In genomic region chr1:43639990-43640794, GRCh38 we compare ENCODE assay signal across 2 cellular contexts.
TF ChIP-seq lines count a peak whose summit lies in the region.

No MANE protein-coding gene starts in this region.

TF ChIP-seq in GM23338, 12 proteins besides CTCF, POLR2A, EP300 and RAD21:
- TF ChIP-seq EZH2 (IDR thresholded peaks at IDR 0.05; ENCODE audit: low read depth, unreplicated experiment) (no peak), CREB1 (CRISPR knock-in tag; IDR thresholded peaks at IDR 0.05; ENCODE audit: low read depth) (no peak), STAT1 (IDR thresholded peaks at IDR 0.05; ENCODE audit: unreplicated experiment) (no peak)
TF ChIP-seq in GM23338: peak in this region for 0.

TF ChIP-seq in HepG2, 621 proteins besides CTCF, POLR2A, EP300 and RAD21:
- TF ChIP-seq SALL1 (CRISPR knock-in tag; IDR thresholded peaks at IDR 0.05) (peak; percentile 28; the same call in 1 of the 2 replicates), CENPT (CRISPR knock-in tag; IDR thresholded peaks at IDR 0.05; ENCODE audit: low read depth) (no peak), ZNF362 (CRISPR knock-in tag; IDR thresholded peaks at IDR 0.05; ENCODE audit: borderline replicate concordance) (peak; percentile 63; the same call in 1 of the 2 replicates), ZNF761 (CRISPR knock-in tag; conservative IDR thresholded peaks at IDR 0.05) (no peak), FOXP1 (IDR thresholded peaks at IDR 0.05) (no peak), FOXP1 (CRISPR knock-in tag; IDR thresholded peaks at IDR 0.05) (peak; percentile 45; the same call in 1 of the 2 replicates), RARA (CRISPR knock-in tag; IDR thresholded peaks at IDR 0.05) (peak; percentile 47; the same call in 1 of the 2 replicates), HNRNPH1 (optimal IDR thresholded peaks at IDR 0.05; ENCODE audit: low read depth, low read length) (no peak), ZNF776 (CRISPR knock-in tag; IDR thresholded peaks at IDR 0.05) (no peak), STAG1 (CRISPR knock-in tag; IDR thresholded peaks at IDR 0.05) (peak; percentile 59), SOX13 (IDR thresholded peaks at IDR 0.05) (no peak), SOX13 (CRISPR knock-in tag; conservative IDR thresholded peaks at IDR 0.05 in 1 of 2, IDR thresholded peaks at IDR 0.05 in 1 of 2) (0 out of 4 replicates have a peak, but pooled peaks of 1 of the 2 experiments have one; percentile 27), PRPF4 (IDR thresholded peaks at IDR 0.05; ENCODE audit: low read depth, low read length, poor library complexity, severe bottlenecking) (no peak), RXRB (CRISPR knock-in tag; IDR thresholded peaks at IDR 0.05; ENCODE audit: borderline replicate concordance) (0 out of 2 replicates have a peak, but pooled peaks have one; percentile 23), ZNF550 (CRISPR knock-in tag; IDR thresholded peaks at IDR 0.05; ENCODE audit: borderline replicate concordance) (no peak), NR2F2 (IDR thresholded peaks at IDR 0.05; ENCODE audit: borderline replicate concordance, low read depth) (peak; percentile 43; the same call in 1 of the 2 replicates), ZMYM3 (CRISPR knock-in tag; IDR thresholded peaks at IDR 0.05) (0 out of 2 replicates have a peak, but pooled peaks have one; percentile 18), MBD4 (IDR thresholded peaks at IDR 0.05; ENCODE audit: borderline replicate concordance, low read length) (no peak), ADNP (CRISPR knock-in tag; IDR thresholded peaks at IDR 0.05) (no peak), ZBTB4 (CRISPR knock-in tag; IDR thresholded peaks at IDR 0.05; ENCODE audit: borderline replicate concordance) (no peak), SOX6 (IDR thresholded peaks at IDR 0.05) (no peak), SOX6 (CRISPR knock-in tag; IDR thresholded peaks at IDR 0.05) (peak; percentile 54; the same call in 1 of the 2 replicates), GATAD2A (CRISPR knock-in tag; IDR thresholded peaks at IDR 0.05) (peak; percentile 46), ZFP82 (CRISPR knock-in tag; IDR thresholded peaks at IDR 0.05; ENCODE audit: borderline replicate concordance) (no peak), TAF1 (CRISPR knock-in tag; IDR thresholded peaks at IDR 0.05) (no peak), SRSF4 (IDR thresholded peaks at IDR 0.05; ENCODE audit: low read depth, low read length, poor library complexity, severe bottlenecking) (no peak), ZNF34 (CRISPR knock-in tag; IDR thresholded peaks at IDR 0.05; ENCODE audit: borderline replicate concordance) (no peak), ZNF121 (CRISPR knock-in tag; IDR thresholded peaks at IDR 0.05) (peak; percentile 72), NR2F6 (IDR thresholded peaks at IDR 0.05) (peak; percentile 46; the same call in 1 of the 2 replicates), NR2F6 (CRISPR knock-in tag; IDR thresholded peaks at IDR 0.05) (no peak)
- TF ChIP-seq, protein P1, sequence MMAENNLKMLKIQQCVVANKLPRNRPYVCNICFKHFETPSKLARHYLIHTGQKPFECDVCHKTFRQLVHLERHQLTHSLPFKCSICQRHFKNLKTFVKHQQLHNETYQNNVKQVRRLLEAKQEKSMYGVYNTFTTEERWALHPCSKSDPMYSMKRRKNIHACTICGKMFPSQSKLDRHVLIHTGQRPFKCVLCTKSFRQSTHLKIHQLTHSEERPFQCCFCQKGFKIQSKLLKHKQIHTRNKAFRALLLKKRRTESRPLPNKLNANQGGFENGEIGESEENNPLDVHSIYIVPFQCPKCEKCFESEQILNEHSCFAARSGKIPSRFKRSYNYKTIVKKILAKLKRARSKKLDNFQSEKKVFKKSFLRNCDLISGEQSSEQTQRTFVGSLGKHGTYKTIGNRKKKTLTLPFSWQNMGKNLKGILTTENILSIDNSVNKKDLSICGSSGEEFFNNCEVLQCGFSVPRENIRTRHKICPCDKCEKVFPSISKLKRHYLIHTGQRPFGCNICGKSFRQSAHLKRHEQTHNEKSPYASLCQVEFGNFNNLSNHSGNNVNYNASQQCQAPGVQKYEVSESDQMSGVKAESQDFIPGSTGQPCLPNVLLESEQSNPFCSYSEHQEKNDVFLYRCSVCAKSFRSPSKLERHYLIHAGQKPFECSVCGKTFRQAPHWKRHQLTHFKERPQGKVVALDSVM (CRISPR knock-in tag; IDR thresholded peaks at IDR 0.05) = peak; percentile 62; the same call in 1 of the 2 replicates
- TF ChIP-seq, protein P2, sequence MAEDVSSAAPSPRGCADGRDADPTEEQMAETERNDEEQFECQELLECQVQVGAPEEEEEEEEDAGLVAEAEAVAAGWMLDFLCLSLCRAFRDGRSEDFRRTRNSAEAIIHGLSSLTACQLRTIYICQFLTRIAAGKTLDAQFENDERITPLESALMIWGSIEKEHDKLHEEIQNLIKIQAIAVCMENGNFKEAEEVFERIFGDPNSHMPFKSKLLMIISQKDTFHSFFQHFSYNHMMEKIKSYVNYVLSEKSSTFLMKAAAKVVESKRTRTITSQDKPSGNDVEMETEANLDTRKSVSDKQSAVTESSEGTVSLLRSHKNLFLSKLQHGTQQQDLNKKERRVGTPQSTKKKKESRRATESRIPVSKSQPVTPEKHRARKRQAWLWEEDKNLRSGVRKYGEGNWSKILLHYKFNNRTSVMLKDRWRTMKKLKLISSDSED (CRISPR knock-in tag; IDR thresholded peaks at IDR 0.05) = no peak
- TF ChIP-seq, protein P3, sequence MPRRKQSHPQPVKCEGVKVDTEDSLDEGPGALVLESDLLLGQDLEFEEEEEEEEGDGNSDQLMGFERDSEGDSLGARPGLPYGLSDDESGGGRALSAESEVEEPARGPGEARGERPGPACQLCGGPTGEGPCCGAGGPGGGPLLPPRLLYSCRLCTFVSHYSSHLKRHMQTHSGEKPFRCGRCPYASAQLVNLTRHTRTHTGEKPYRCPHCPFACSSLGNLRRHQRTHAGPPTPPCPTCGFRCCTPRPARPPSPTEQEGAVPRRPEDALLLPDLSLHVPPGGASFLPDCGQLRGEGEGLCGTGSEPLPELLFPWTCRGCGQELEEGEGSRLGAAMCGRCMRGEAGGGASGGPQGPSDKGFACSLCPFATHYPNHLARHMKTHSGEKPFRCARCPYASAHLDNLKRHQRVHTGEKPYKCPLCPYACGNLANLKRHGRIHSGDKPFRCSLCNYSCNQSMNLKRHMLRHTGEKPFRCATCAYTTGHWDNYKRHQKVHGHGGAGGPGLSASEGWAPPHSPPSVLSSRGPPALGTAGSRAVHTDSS (CRISPR knock-in tag; conservative IDR thresholded peaks at IDR 0.05) = no peak
- TF ChIP-seq, protein P4, sequence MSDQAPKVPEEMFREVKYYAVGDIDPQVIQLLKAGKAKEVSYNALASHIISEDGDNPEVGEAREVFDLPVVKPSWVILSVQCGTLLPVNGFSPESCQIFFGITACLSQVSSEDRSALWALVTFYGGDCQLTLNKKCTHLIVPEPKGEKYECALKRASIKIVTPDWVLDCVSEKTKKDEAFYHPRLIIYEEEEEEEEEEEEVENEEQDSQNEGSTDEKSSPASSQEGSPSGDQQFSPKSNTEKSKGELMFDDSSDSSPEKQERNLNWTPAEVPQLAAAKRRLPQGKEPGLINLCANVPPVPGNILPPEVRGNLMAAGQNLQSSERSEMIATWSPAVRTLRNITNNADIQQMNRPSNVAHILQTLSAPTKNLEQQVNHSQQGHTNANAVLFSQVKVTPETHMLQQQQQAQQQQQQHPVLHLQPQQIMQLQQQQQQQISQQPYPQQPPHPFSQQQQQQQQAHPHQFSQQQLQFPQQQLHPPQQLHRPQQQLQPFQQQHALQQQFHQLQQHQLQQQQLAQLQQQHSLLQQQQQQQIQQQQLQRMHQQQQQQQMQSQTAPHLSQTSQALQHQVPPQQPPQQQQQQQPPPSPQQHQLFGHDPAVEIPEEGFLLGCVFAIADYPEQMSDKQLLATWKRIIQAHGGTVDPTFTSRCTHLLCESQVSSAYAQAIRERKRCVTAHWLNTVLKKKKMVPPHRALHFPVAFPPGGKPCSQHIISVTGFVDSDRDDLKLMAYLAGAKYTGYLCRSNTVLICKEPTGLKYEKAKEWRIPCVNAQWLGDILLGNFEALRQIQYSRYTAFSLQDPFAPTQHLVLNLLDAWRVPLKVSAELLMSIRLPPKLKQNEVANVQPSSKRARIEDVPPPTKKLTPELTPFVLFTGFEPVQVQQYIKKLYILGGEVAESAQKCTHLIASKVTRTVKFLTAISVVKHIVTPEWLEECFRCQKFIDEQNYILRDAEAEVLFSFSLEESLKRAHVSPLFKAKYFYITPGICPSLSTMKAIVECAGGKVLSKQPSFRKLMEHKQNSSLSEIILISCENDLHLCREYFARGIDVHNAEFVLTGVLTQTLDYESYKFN (CRISPR knock-in tag; conservative IDR thresholded peaks at IDR 0.05) = peak; percentile 40; the same call in 1 of the 2 replicates
- TF ChIP-seq, protein P5, sequence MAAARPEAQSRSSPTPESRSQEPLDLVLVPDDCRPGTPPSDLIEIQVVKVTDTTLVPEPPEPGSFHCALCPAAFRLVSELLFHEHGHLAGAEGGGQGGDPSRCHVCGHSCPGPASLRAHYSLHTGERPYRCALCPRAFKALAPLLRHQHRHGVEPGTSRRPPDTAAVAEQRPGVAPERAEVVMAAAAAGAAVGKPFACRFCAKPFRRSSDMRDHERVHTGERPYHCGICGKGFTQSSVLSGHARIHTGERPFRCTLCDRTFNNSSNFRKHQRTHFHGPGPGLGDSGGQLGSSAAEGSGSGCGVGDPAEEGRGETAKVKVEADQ (CRISPR knock-in tag; IDR thresholded peaks at IDR 0.05; ENCODE audit: borderline replicate concordance) = no peak
